12 cellular contexts compared by ENCODE assay signal in the genomic region with DNA sequence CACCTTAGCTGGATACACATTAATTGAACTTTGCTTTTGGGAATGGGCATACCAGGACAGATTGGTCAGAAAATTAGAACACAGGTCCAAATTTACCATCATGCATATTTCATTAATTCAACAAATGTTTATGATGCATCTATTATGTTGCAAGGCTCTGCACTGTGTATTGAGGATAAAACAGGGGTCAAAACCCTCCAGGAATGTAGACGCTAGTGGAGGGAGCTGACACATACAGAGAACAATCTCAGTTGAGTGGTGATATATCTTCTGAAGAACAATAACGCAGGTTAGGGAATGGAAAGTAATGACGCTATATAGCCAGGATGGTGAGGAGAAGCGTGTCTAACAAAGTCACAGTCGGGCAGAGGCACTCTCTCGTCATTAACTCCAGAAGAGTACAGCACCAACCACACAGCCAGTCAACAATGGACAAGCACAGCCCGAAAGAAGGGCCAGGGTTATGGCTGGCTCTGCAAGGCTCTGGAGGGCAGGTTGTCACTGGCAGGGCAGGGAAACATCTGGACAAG. TPM values are rescaled to one million over a fixed set of nuclear protein-coding genes. Genes with fewer than 3 reads are reported as not detected.
DNase-seq lines count a peak whose midpoint lies in the region; ATAC-seq, FAIRE-seq and TF ChIP-seq lines count a peak whose summit lies in the region.
"Had no signal": no experiment of that assay in that cellular context is flagged by ENCODE, and none has a peak within 500 bp of the region (broad histone marks: within the 10 kb centered on the region; RNA-seq: fewer than 3 reads in every experiment).

No MANE protein-coding gene starts in this region.

- no peaks in the 10 kb centered on the region for H3K9me3 Mint-ChIP-seq in activated naive CD4-positive, alpha-beta T cell treated with anti-CD3 and anti-CD28 coated beads, Interleukin-2, amount 10 ng/mL, durations not matched to agents 7 days and 5 days
- H3K9me3 Mint-ChIP-seq in activated CD4-positive, alpha-beta memory T cell treated with anti-CD3 and anti-CD28 coated beads for 36 hours = no peaks in the 10 kb centered on the region
- peaks cover 0 to 4% of the 10 kb centered on the region in 2 donors for H3K9me3 Mint-ChIP-seq in stimulated activated naive CD8-positive, alpha-beta T cell treated with anti-CD3 and anti-CD28 coated beads, Interleukin-15, amount 100 ng/mL, for 72 hours
- H3K9me3 Mint-ChIP-seq: H9 had no signal

- peaks cover 63% of the 10 kb centered on the region for H3K36me3 Mint-ChIP-seq in activated naive CD4-positive, alpha-beta T cell treated with anti-CD3 and anti-CD28 coated beads, Interleukin-2, amount 10 ng/mL, durations not matched to agents 7 days and 5 days
- H3K36me3 Mint-ChIP-seq in activated CD4-positive, alpha-beta memory T cell treated with anti-CD3 and anti-CD28 coated beads for 36 hours = peaks cover 10% of the 10 kb centered on the region

- no peak overlapping the region for H3K9ac ChIP-seq in Karpas-422 (ENCODE audit: low read length)

- H3K27ac Mint-ChIP-seq in activated naive CD4-positive, alpha-beta T cell treated with anti-CD3 and anti-CD28 coated beads, Interleukin-2, amount 10 ng/mL, durations not matched to agents 7 days and 5 days = no peak overlapping the region
- peak overlapping the region; percentile 31 for H3K27ac Mint-ChIP-seq in activated CD4-positive, alpha-beta memory T cell treated with anti-CD3 and anti-CD28 coated beads for 36 hours
- H3K27ac Mint-ChIP-seq in stimulated activated naive CD8-positive, alpha-beta T cell treated with anti-CD3 and anti-CD28 coated beads, Interleukin-15, amount 100 ng/mL, for 72 hours = peak overlapping the region in 1 of 2 donors; percentile 57
- H3K27ac Mint-ChIP-seq: H9, progenitor cell of endocrine pancreas had no signal

- H4K20me1 ChIP-seq in Karpas-422 (ENCODE audit: insufficient read depth, low read depth, low read length) = no peaks in the 10 kb centered on the region

- no peak for FAIRE-seq in frontal cortex (lab: Jason Lieb, UNC)

- no peak for ATAC-seq in stimulated activated naive CD8-positive, alpha-beta T cell treated with anti-CD3 and anti-CD28 coated beads, Interleukin-15, amount 100 ng/mL, for 72 hours
- ATAC-seq in GM21526 (IDR thresholded peaks at IDR 0.05; ENCODE audit: low FRiP score, unreplicated experiment) = no peak

- H3K4me3 ChIP-seq in fibroblast of pulmonary artery (replicated peaks; ENCODE audit: low read depth, low read length) = peak overlapping the region; percentile 96
- no peak overlapping the region for H3K4me3 ChIP-seq in Karpas-422 (ENCODE audit: low read length)

- H3K79me2 ChIP-seq in Karpas-422 (ENCODE audit: low read length) = no peaks in the 10 kb centered on the region

- no peak overlapping the region for H2AFZ ChIP-seq in Karpas-422 (ENCODE audit: low read length)

- peaks cover 72% of the 10 kb centered on the region for H3K4me1 Mint-ChIP-seq in activated naive CD4-positive, alpha-beta T cell treated with anti-CD3 and anti-CD28 coated beads, Interleukin-2, amount 10 ng/mL, durations not matched to agents 7 days and 5 days
- peaks cover 68% of the 10 kb centered on the region for H3K4me1 Mint-ChIP-seq in activated CD4-positive, alpha-beta memory T cell treated with anti-CD3 and anti-CD28 coated beads for 36 hours (ENCODE audit: low read depth)
- peaks cover 78% of the 10 kb centered on the region for H3K4me1 Mint-ChIP-seq in stimulated activated naive CD8-positive, alpha-beta T cell treated with anti-CD3 and anti-CD28 coated beads, Interleukin-15, amount 100 ng/mL, for 72 hours

- CTCF ChIA-PET in activated naive CD4-positive, alpha-beta T cell treated with anti-CD3 and anti-CD28 coated beads, Interleukin-2, amount 10 ng/mL, durations not matched to agents 7 days and 5 days (lab: Charles Lee) = interaction anchor here (1.0 to 1.2 kb wide), 2 partner anchors 39 to 60 kb away, joined by 3 to 4 read pairs; no protein-coding TSS in a partner anchor
- CTCF ChIA-PET in activated CD4-positive, alpha-beta memory T cell treated with anti-CD3 and anti-CD28 coated beads for 36 hours (lab: Charles Lee) = interaction anchor here (0.8 to 1.5 kb wide), 3 partner anchors 38 to 78 kb away, joined by 3 to 4 read pairs (median 3); no protein-coding TSS in a partner anchor

- H3K4me1 ChIP-seq in Karpas-422 (ENCODE audit: low read length) = peaks cover 22% of the 10 kb centered on the region

- peaks cover 13% of the 10 kb centered on the region for H3K27me3 Mint-ChIP-seq in activated naive CD4-positive, alpha-beta T cell treated with anti-CD3 and anti-CD28 coated beads, Interleukin-2, amount 10 ng/mL, durations not matched to agents 7 days and 5 days
- H3K27me3 Mint-ChIP-seq in activated CD4-positive, alpha-beta memory T cell treated with anti-CD3 and anti-CD28 coated beads for 36 hours = no peaks in the 10 kb centered on the region
- peaks cover 2% of the 10 kb centered on the region for H3K27me3 Mint-ChIP-seq in stimulated activated naive CD8-positive, alpha-beta T cell treated with anti-CD3 and anti-CD28 coated beads, Interleukin-15, amount 100 ng/mL, for 72 hours

- no peak for DNase-seq in activated naive CD4-positive, alpha-beta T cell treated with anti-CD3 and anti-CD28 coated beads, Interleukin-2, amount 10 ng/mL, durations not matched to agents 7 days and 5 days
- no peak for DNase-seq in activated naive CD4-positive, alpha-beta T cell (lab: John Stamatoyannopoulos, UW)
- DNase-seq in activated CD4-positive, alpha-beta memory T cell treated with anti-CD3 and anti-CD28 coated beads for 36 hours = no peak
- DNase-seq in fibroblast of pulmonary artery (ENCODE audit: low read depth) (peak; percentile 49), frontal cortex (ENCODE audit: low spot score in 2 of 2) (no peak), Karpas-422 (no peak)
- DNase-seq in stimulated activated naive CD8-positive, alpha-beta T cell treated with anti-CD3 and anti-CD28 coated beads, Interleukin-15, amount 100 ng/mL, for 72 hours = no peak
- DNase-seq: H9, MV-4-11, T-helper 9 cell had no signal

- no peak for TF ChIP-seq CTCF in fibroblast of pulmonary artery (IDR thresholded peaks at IDR 0.05; ENCODE audit: low read length, missing control alignments)

- no peaks in the 10 kb centered on the region for H3K9me3 ChIP-seq in Karpas-422 (ENCODE audit: low read length)

- no peak overlapping the region for H3K4me2 ChIP-seq in Karpas-422 (ENCODE audit: low read depth, low read length, poor library complexity, severe bottlenecking)

- H3K27ac ChIP-seq in Karpas-422 (ENCODE audit: low read length) = no peak overlapping the region

- peak overlapping the region; percentile 87 for H3K4me3 Mint-ChIP-seq in activated naive CD4-positive, alpha-beta T cell treated with anti-CD3 and anti-CD28 coated beads, Interleukin-2, amount 10 ng/mL, durations not matched to agents 7 days and 5 days
- no peak overlapping the region for H3K4me3 Mint-ChIP-seq in activated CD4-positive, alpha-beta memory T cell treated with anti-CD3 and anti-CD28 coated beads for 36 hours
- peak overlapping the region; percentile 14 to 52 for H3K4me3 Mint-ChIP-seq in stimulated activated naive CD8-positive, alpha-beta T cell treated with anti-CD3 and anti-CD28 coated beads, Interleukin-15, amount 100 ng/mL, for 72 hours
- H3K4me3 Mint-ChIP-seq: H9 had no signal

- intact Hi-C loops in activated CD4-positive, alpha-beta memory T cell treated with anti-CD3 and anti-CD28 coated beads for 36 hours (cut with micrococcal nuclease) = loop anchor here (5.0 to 10.0 kb wide), 2 partner anchors 215 to 353 kb away; no protein-coding TSS in a partner anchor

- no peaks in the 10 kb centered on the region for H3K27me3 ChIP-seq in Karpas-422 (ENCODE audit: low read length)

- no peaks in the 10 kb centered on the region for H3K36me3 ChIP-seq in Karpas-422 (ENCODE audit: insufficient read depth, low read length)

- POLR2A ChIA-PET in activated CD4-positive, alpha-beta memory T cell treated with anti-CD3 and anti-CD28 coated beads for 36 hours (lab: Charles Lee) = interaction anchor here (1.2 to 1.5 kb wide), 2 partner anchors 31 to 57 kb away, joined by 4 read pairs; no protein-coding TSS in a partner anchor

- H3K9me2 ChIP-seq in Karpas-422 (replicated peaks; ENCODE audit: insufficient read depth, low read length) = no peaks in the 10 kb centered on the region

RNA-seq across cellular contexts. Expression of a gene that starts 3.8 kb away (rescaled TPM):
- 10 to 100 TPM; 60.3 to 63.7 TPM for total RNA-seq in activated CD4-positive, alpha-beta memory T cell treated with anti-CD3 and anti-CD28 coated beads for 36 hours
- 3.7 TPM for total RNA-seq in frontal cortex
- 2.6 and 9.4 TPM in 2 replicates for total RNA-seq in Karpas-422 (2014; rRNA removed; shearing (Covaris generic); ENCODE audit: low replicate concordance)
- total RNA-seq: progenitor cell of endocrine pancreas had no signal
